ENCODE assay signal across 19 cellular contexts in the genomic region with DNA sequence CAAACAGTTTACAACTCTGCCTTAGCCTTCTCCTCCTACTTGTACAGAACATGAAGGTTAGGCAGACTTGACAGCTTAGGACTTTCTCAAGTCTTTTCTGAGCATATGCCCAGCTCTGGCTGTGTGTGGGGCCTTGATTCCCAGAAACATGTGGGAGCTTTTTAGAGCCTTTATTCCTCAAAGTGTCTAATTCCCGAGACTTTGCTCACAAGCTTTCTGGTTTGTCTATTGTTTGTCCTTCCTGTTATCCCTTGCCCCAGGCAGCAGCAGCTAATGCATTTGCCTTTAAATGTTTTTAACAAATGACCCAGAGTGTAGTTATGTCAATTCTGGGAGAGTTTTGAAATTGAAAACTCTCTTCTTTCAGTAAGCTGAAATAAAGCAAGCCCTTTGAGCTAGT. TPM values are rescaled to one million over a fixed set of nuclear protein-coding genes. Genes with fewer than 3 reads are reported as not detected.
A peak's percentile ranks its signal among the peaks of the same experiment; 100 is the strongest.
DNase-seq lines count a peak whose midpoint lies in the region; ATAC-seq and TF ChIP-seq lines count a peak whose summit lies in the region.
"Had no signal": no experiment of that assay in that cellular context is flagged by ENCODE, and none has a peak within 500 bp of the region (broad histone marks: within the 10 kb centered on the region; RNA-seq: fewer than 3 reads in every experiment).

No MANE protein-coding gene starts in this region.

- peak overlapping the region; percentile 79 for H3K27ac ChIP-seq in trophoblast cell (ENCODE audit: low read depth, low read length)
- H3K27ac ChIP-seq in thyroid gland: no peak overlapping the region
- H3K27ac ChIP-seq: GM23248 had no signal

- H3K4me2 ChIP-seq in trophoblast cell (ENCODE audit: low read length): no peak overlapping the region

- H3K36me3 ChIP-seq in trophoblast cell (ENCODE audit: control insufficient read depth in 1 of 2, insufficient read depth in 2 of 2, low read length in 2 of 2): peaks cover 0 to 4% of the 10 kb centered on the region in 2 experiments
- peaks cover 2 to 8% of the 10 kb centered on the region in 2 donors for H3K36me3 ChIP-seq in thyroid gland

- H3K27me3 ChIP-seq in trophoblast cell (ENCODE audit: insufficient read depth, low read length) (no peaks in the 10 kb centered on the region), thyroid gland (no peaks in the 10 kb centered on the region)
- H3K27me3 ChIP-seq: BE2C had no signal

- no peak overlapping the region for H3K9ac ChIP-seq in trophoblast cell (ENCODE audit: low read length)
- H3K9ac ChIP-seq: GM23248 had no signal

- H3K9me3 ChIP-seq in trophoblast cell (ENCODE audit: insufficient read depth, low read depth, low read length): no peaks in the 10 kb centered on the region
- peaks cover 4% of the 10 kb centered on the region for H3K9me3 ChIP-seq in thyroid gland
- H3K9me3 ChIP-seq: BE2C, Caco-2 had no signal

- H3K4ac ChIP-seq in trophoblast cell (ENCODE audit: low read depth, low read length): no peak overlapping the region

- H3K4me3 ChIP-seq in trophoblast cell (ENCODE audit: low read depth, low read length) (no peak overlapping the region), thyroid gland (replicated peaks in 1 of 3) (no peak overlapping the region)
- H3K4me3 ChIP-seq: GM12878, GM23248, K562 had no signal

- H3K4me1 ChIP-seq in trophoblast cell (ENCODE audit: control insufficient read depth in 1 of 2, insufficient read depth in 2 of 2, low read length in 2 of 2) (peaks cover 0 to 2% of the 10 kb centered on the region in 2 experiments), thyroid gland (no peaks in the 10 kb centered on the region)
- H3K4me1 ChIP-seq: Caco-2 had no signal

- ATAC-seq in HG03354 (IDR thresholded peaks at IDR 0.05; ENCODE audit: poor library complexity, severe bottlenecking, unreplicated experiment): no peak
- ATAC-seq in HG02610 (IDR thresholded peaks at IDR 0.05; ENCODE audit: unreplicated experiment): no peak
- ATAC-seq: GM12878, K562 had no signal

- no peaks in the 10 kb centered on the region for H3K79me2 ChIP-seq in trophoblast cell (ENCODE audit: control insufficient read depth, insufficient read depth, low read length, poor library complexity)

- H2BK5ac ChIP-seq in trophoblast cell (ENCODE audit: low read depth, low read length, poor library complexity): no peak overlapping the region

- H4K8ac ChIP-seq in trophoblast cell (ENCODE audit: low read depth, low read length): no peak overlapping the region

- in situ Hi-C loops in SK-MEL-5 (cut with HindIII; ENCODE audit: low pct_unique_long_range_greater_than_20kb, low sequenced_read_pairs): no loop called here

- peak; percentile 5 for DNase-seq in ELF-1 (ENCODE audit: low read depth, low spot score)
- peak; percentile 10 for DNase-seq in SK-MEL-5 (ENCODE audit: low read depth, low spot score)
- DNase-seq in foreskin melanocyte: peak; percentile 91
- DNase-seq in trophoblast cell: no peak
- no peak for DNase-seq in thyroid gland
- DNase-seq: ACHN; BE2C; C1 segment of cervical spinal cord; Caco-2; CD4-positive, CD25-positive, alpha-beta regulatory T cell; CD8-positive, alpha-beta memory T cell; DMS79; GM23248; HCEC 1CT; IMR-90 had no signal

- no peak for TF ChIP-seq POLR2A in thyroid gland (IDR thresholded peaks at IDR 0.05)

- intact Hi-C loops in thyroid gland (cut with DNase I): no loop called here

- H4K12ac ChIP-seq in trophoblast cell (ENCODE audit: low read depth, low read length): no peak overlapping the region

- no peak overlapping the region for H4K91ac ChIP-seq in trophoblast cell (ENCODE audit: low read depth, low read length)

- H2AFZ ChIP-seq in trophoblast cell (ENCODE audit: insufficient read depth, low read length, poor library complexity): no peak overlapping the region
- H2AFZ ChIP-seq: GM23248 had no signal

- H3K18ac ChIP-seq in trophoblast cell (ENCODE audit: low read length): no peak overlapping the region

- no peak overlapping the region for H3K23ac ChIP-seq in trophoblast cell (ENCODE audit: low read length)

- H3K14ac ChIP-seq in trophoblast cell (ENCODE audit: low read length): no peak overlapping the region

- H2BK120ac ChIP-seq in trophoblast cell (ENCODE audit: insufficient read depth, low read length, poor library complexity): no peak overlapping the region

- H2AK5ac ChIP-seq in trophoblast cell (ENCODE audit: low read length): no peak overlapping the region

- H2BK12ac ChIP-seq in trophoblast cell (ENCODE audit: low read length): no peak overlapping the region

- no CpG with 5 or more reads among the region's 1 CpG for WGBS in trophoblast cell (ENCODE audit: extremely low coverage, insufficient coverage, insufficient read length)
- 96 to 100% methylated on average over 1 of the region's 1 CpG for WGBS in thyroid gland, 2 donors

- no peak for TF ChIP-seq CTCF in thyroid gland (IDR thresholded peaks at IDR 0.05)

- no peaks in the 10 kb centered on the region for H3K79me1 ChIP-seq in trophoblast cell (ENCODE audit: low read length)

RNA-seq across cellular contexts. Expression of gene ST7L, which starts 29.2 kb away (rescaled TPM):
- total RNA-seq in SK-MEL-5 (2014; rRNA removed; shearing (Covaris generic)): 23.8 and 28.2 TPM in 2 replicates
- 23.3 and 28.1 TPM in 2 replicates for polyA plus RNA-seq in SK-MEL-5 (2015; cell fraction: cytosol; rRNA removed)
- 8.7 and 32.1 TPM in 2 replicates for polyA plus RNA-seq in SK-MEL-5 (2015; cell fraction: nucleus; rRNA removed)
- 10.6 and 11.5 TPM in 2 replicates for polyA plus RNA-seq in trophoblast cell (2013)
- 10 to 100 TPM; 27.3 to 46.4 (median 44.9) TPM for total RNA-seq in thyroid gland

RNA-seq across cellular contexts. Expression of gene CAPZA1, which starts 29.9 kb away (rescaled TPM):
- total RNA-seq in SK-MEL-5 (2014; rRNA removed; shearing (Covaris generic)): 137 and 146 TPM in 2 replicates
- 77.5 and 107 TPM in 2 replicates for polyA plus RNA-seq in SK-MEL-5 (2015; cell fraction: cytosol; rRNA removed)
- 76.1 and 88.7 TPM in 2 replicates for polyA plus RNA-seq in SK-MEL-5 (2015; cell fraction: nucleus; rRNA removed)
- 120 and 124 TPM in 2 replicates for polyA plus RNA-seq in trophoblast cell (2013)
- total RNA-seq in thyroid gland: 100 to 1,000 TPM; 106 to 162 (median 130) TPM

Comparison
In these comparisons a context has a peak if more than half of its experiments do, and no peak if none do; other contexts are left out.
1. DNase-seq: peak in ELF-1 (single experiment), SK-MEL-5 (single experiment) and foreskin melanocyte (single experiment); none in trophoblast cell (0 of 2) and thyroid gland (0 of 2).